Comparison of ENCODE assay signal across 13 cellular contexts in genomic region chr13:79483302-79483701, GRCh38. TPM values are rescaled to one million over a fixed set of nuclear protein-coding genes. Genes with fewer than 3 reads are reported as not detected.
A peak's percentile ranks its signal among the peaks of the same experiment; 100 is the strongest.
DNase-seq lines count a peak whose midpoint lies in the region; TF ChIP-seq lines count a peak whose summit lies in the region.
"Had no signal": no experiment of that assay in that cellular context is flagged by ENCODE, and none has a peak within 500 bp of the region (broad histone marks: within the 10 kb centered on the region; RNA-seq: fewer than 3 reads in every experiment).

No MANE protein-coding gene starts in this region.

- POLR2A ChIA-PET in PC-9 (lab: Charles Lee; ENCODE audit: unreplicated experiment): no interaction called here

- peak overlapping the region in 1 of 2 donors; percentile 59 for H3K9ac ChIP-seq in colonic mucosa (ENCODE audit: low read depth in 2 of 2, low read length in 2 of 2)

- peaks cover 64% of the 10 kb centered on the region for H3K79me2 ChIP-seq in PC-9 (ENCODE audit: low read depth)

- H3K4me1 Mint-ChIP-seq in neural crest cell: peaks cover 22% of the 10 kb centered on the region

- peaks cover 33% of the 10 kb centered on the region for H3K27me3 Mint-ChIP-seq in neural crest cell (ENCODE audit: low read depth)

- peaks cover 5% of the 10 kb centered on the region; the same call in 1 of the 2 replicates for H3K36me3 ChIP-seq in PC-9 (ENCODE audit: low read depth)
- no peaks in the 10 kb centered on the region for H3K36me3 ChIP-seq in colonic mucosa
- no peaks in the 10 kb centered on the region for H3K36me3 ChIP-seq in WERI-Rb-1
- H3K36me3 ChIP-seq: spleen had no signal

- peak overlapping the region; percentile 81 for H3K4me2 ChIP-seq in PC-9

- H3K4me3 Mint-ChIP-seq in neural crest cell: peak overlapping the region; percentile 72

- no TSS peak for BruUV-seq in PC-9 (replicated peaks; lab: Mats Ljungman, UMichigan)

- no peaks in the 10 kb centered on the region for H3K9me3 Mint-ChIP-seq in neural crest cell

- peaks cover 4% of the 10 kb centered on the region; the same call in 1 of the 2 replicates for H4K20me1 ChIP-seq in PC-9 (ENCODE audit: insufficient read depth)

- no peaks in the 10 kb centered on the region for H3K36me3 Mint-ChIP-seq in neural crest cell (ENCODE audit: low read depth)

- peaks cover 38% of the 10 kb centered on the region for H3F3A ChIP-seq in PC-9 (ENCODE audit: insufficient read depth, low read depth)

- no peak overlapping the region for H3K27ac Mint-ChIP-seq in neural crest cell (ENCODE audit: unreplicated experiment)

- in situ Hi-C loops in GM13977 (cut with MboI; ENCODE audit: low pct_unique_long_range_greater_than_20kb, low sequenced_read_pairs, unreplicated experiment): no loop called here

- CTCF ChIA-PET in PC-9 (lab: Charles Lee): interaction anchor here (0.6 kb wide), 1 partner anchor 46 kb away, joined by 3 read pairs; no protein-coding TSS in a partner anchor

- H2AFZ ChIP-seq in PC-9: no peak overlapping the region

- intact Hi-C loops in PC-9 (cut with micrococcal nuclease; ENCODE audit: unreplicated experiment): loop anchor here (5.0 kb wide), 2 partner anchors 61 to 76 kb away; partner anchors contain the start of gene RBM26
- intact Hi-C loops in colonic mucosa (cut with DNase I): no loop called here

- TF ChIP-seq CTCF in PC-9 (conservative IDR thresholded peaks at IDR 0.05) (no peak), colonic mucosa (IDR thresholded peaks at IDR 0.05) (no peak), neural crest cell (conservative IDR thresholded peaks at IDR 0.05) (no peak), GM13977 (IDR thresholded peaks at IDR 0.05; ENCODE audit: extremely low read depth, insufficient read depth, missing control alignments) (no peak), WERI-Rb-1 (IDR thresholded peaks at IDR 0.05; ENCODE audit: low read depth, low read length) (no peak)

- peak overlapping the region; percentile 91; the same call in 1 of the 2 replicates for H3K4me3 ChIP-seq in PC-9
- H3K4me3 ChIP-seq in colonic mucosa: peak overlapping the region; percentile 67
- H3K4me3 ChIP-seq in WERI-Rb-1 (ENCODE audit: low read depth, low read length): no peak overlapping the region
- H3K4me3 ChIP-seq: spleen had no signal

- H3K4me1 ChIP-seq in PC-9 (replicated peaks; ENCODE audit: insufficient read depth): peaks cover 55% of the 10 kb centered on the region
- no peaks in the 10 kb centered on the region for H3K4me1 ChIP-seq in colonic mucosa

- H3K27ac ChIP-seq in PC-9 (no peak overlapping the region), colonic mucosa (peak overlapping the region; percentile 25), WERI-Rb-1 (no peak overlapping the region)
- H3K27ac ChIP-seq: spleen had no signal

- DNase-seq in EL: peak; percentile 85
- DNase-seq in PC-9: no peak
- no peak for DNase-seq in colonic mucosa
- DNase-seq in neural crest cell (ENCODE audit: low read depth, low spot score): no peak
- DNase-seq in activated CD4-positive, CD25-positive, alpha-beta regulatory T cell (lab: John Stamatoyannopoulos, UW): no peak
- DNase-seq in RPMI8226: no peak
- DNase-seq in GM13977 (ENCODE audit: low spot score): no peak
- no peak for DNase-seq in WERI-Rb-1
- DNase-seq: cerebellar nuclear complex, Karpas-422, left colon, NCI-H774, spleen had no signal

- H3K27me3 ChIP-seq in PC-9 (ENCODE audit: insufficient read depth, low read depth) (no peaks in the 10 kb centered on the region), colonic mucosa (no peaks in the 10 kb centered on the region), WERI-Rb-1 (ENCODE audit: insufficient read depth, low read depth, severe bottlenecking) (no peaks in the 10 kb centered on the region)

- H3K9me3 ChIP-seq in PC-9 (ENCODE audit: insufficient read depth, low read depth) (no peaks in the 10 kb centered on the region), colonic mucosa (no peaks in the 10 kb centered on the region), WERI-Rb-1 (ENCODE audit: severe bottlenecking) (no peaks in the 10 kb centered on the region)
- H3K9me3 ChIP-seq: spleen had no signal

- no peaks in the 10 kb centered on the region for H3K9me2 ChIP-seq in PC-9 (ENCODE audit: insufficient read depth)

RNA-seq across cellular contexts. Expression of gene NDFIP2, which starts 2.3 kb away (rescaled TPM):
- total RNA-seq in PC-9 (2021): 47.9 and 48.4 TPM in 2 replicates
- total RNA-seq in colonic mucosa: 100 to 1,000 TPM in 1 of 2 donors, 10 to 100 TPM in 1; 84.2 to 130 TPM
- total RNA-seq in neural crest cell: 21.2 and 22.7 TPM in 2 replicates
